ENCODE assay signal across 8 cellular contexts in genomic region chr12:132954471-132955048, GRCh38. TPM values are rescaled to one million over a fixed set of nuclear protein-coding genes. Genes with fewer than 3 reads are reported as not detected.
DNase-seq lines count a peak whose midpoint lies in the region; ATAC-seq and TF ChIP-seq lines count a peak whose summit lies in the region.

No MANE protein-coding gene starts in this region.

- peaks cover 19% of the 10 kb centered on the region for H3K36me3 ChIP-seq in adipocyte (ENCODE audit: control insufficient read depth, insufficient read depth, low read length, severe bottlenecking)
- H3K36me3 ChIP-seq in upper lobe of left lung: peaks cover 0 to 10% (median 3%) of the 10 kb centered on the region in 4 donors

- no peak for TF ChIP-seq POLR2A in upper lobe of left lung (IDR thresholded peaks at IDR 0.05)

- H3K36me3 Mint-ChIP-seq in activated naive CD4-positive, alpha-beta T cell treated with anti-CD3 and anti-CD28 coated beads for 36 hours (ENCODE audit: low read depth): peaks cover 21% of the 10 kb centered on the region
- H3K36me3 Mint-ChIP-seq in memory B cell: peaks cover 15% of the 10 kb centered on the region

- ATAC-seq in memory B cell (ENCODE audit: low read depth): no peak
- no peak for ATAC-seq in upper lobe of left lung (ENCODE audit: low FRiP score in 2 of 2)
- no peak for ATAC-seq in HG02678 (IDR thresholded peaks at IDR 0.05; ENCODE audit: unreplicated experiment)
- ATAC-seq in GM21447 (IDR thresholded peaks at IDR 0.05; ENCODE audit: unreplicated experiment): no peak

- TF ChIP-seq CTCF in upper lobe of left lung (IDR thresholded peaks at IDR 0.05): no peak

- peak; percentile 10 for DNase-seq in activated naive CD4-positive, alpha-beta T cell treated with anti-CD3 and anti-CD28 coated beads for 36 hours
- DNase-seq in activated naive CD4-positive, alpha-beta T cell treated with Interleukin-2 at 50 U/mL for 16 hours: no peak
- DNase-seq in adipocyte (ENCODE audit: low read depth): no peak
- DNase-seq in memory B cell (ENCODE audit: low spot score in 2 of 2): no peak
- DNase-seq in upper lobe of left lung: no peak
- DNase-seq in anterior cingulate cortex (lab: John Stamatoyannopoulos, UW): no peak

- peak overlapping the region; percentile 95 for H3K9ac ChIP-seq in adipocyte (ENCODE audit: low read length)

- peaks cover 20% of the 10 kb centered on the region for H3K4me1 Mint-ChIP-seq in activated naive CD4-positive, alpha-beta T cell treated with anti-CD3 and anti-CD28 coated beads for 36 hours (ENCODE audit: low read depth)
- peaks cover 21% of the 10 kb centered on the region for H3K4me1 Mint-ChIP-seq in memory B cell

- H3K9me3 ChIP-seq in adipocyte (ENCODE audit: control insufficient read depth, low read length): peaks cover 43% of the 10 kb centered on the region
- H3K9me3 ChIP-seq in upper lobe of left lung: peaks cover 15 to 37% (median 34%) of the 10 kb centered on the region in 4 donors

- TF ChIP-seq EP300 in upper lobe of left lung (IDR thresholded peaks at IDR 0.05): no peak

- peaks cover 10% of the 10 kb centered on the region for H3K9me3 Mint-ChIP-seq in activated naive CD4-positive, alpha-beta T cell treated with anti-CD3 and anti-CD28 coated beads for 36 hours
- H3K9me3 Mint-ChIP-seq in memory B cell: peaks cover 4% of the 10 kb centered on the region

- H3K27ac Mint-ChIP-seq in activated naive CD4-positive, alpha-beta T cell treated with anti-CD3 and anti-CD28 coated beads for 36 hours: peak overlapping the region; percentile 1
- H3K27ac Mint-ChIP-seq in memory B cell: peak overlapping the region; percentile 91

- CTCF ChIA-PET in activated naive CD4-positive, alpha-beta T cell treated with anti-CD3 and anti-CD28 coated beads for 36 hours (lab: Charles Lee): no interaction called here

- H3K4me1 ChIP-seq in adipocyte (ENCODE audit: control insufficient read depth, insufficient read depth, low read length) (peaks cover 8% of the 10 kb centered on the region), upper lobe of left lung (peaks cover 13 to 28% (median 17%) of the 10 kb centered on the region in 4 donors)

- H3K27me3 Mint-ChIP-seq in activated naive CD4-positive, alpha-beta T cell treated with anti-CD3 and anti-CD28 coated beads for 36 hours (ENCODE audit: low read depth): no peaks in the 10 kb centered on the region
- no peaks in the 10 kb centered on the region for H3K27me3 Mint-ChIP-seq in memory B cell

- peak overlapping the region; percentile 89 for H3K4me3 Mint-ChIP-seq in activated naive CD4-positive, alpha-beta T cell treated with anti-CD3 and anti-CD28 coated beads for 36 hours
- H3K4me3 Mint-ChIP-seq in memory B cell: peak overlapping the region; percentile 92

- 93 to 97% methylated on average over 14 of the region's 14 CpGs for WGBS in upper lobe of left lung, 2 donors

- intact Hi-C loops in activated naive CD4-positive, alpha-beta T cell treated with anti-CD3 and anti-CD28 coated beads for 36 hours (cut with micrococcal nuclease): loop anchor here (5.0 kb wide), 1 partner anchor 192 kb away; the partner anchor contains the start of gene ANKLE2

- peak overlapping the region in 3 of 4 donors; percentile 90 to 93 (median 91) for H3K27ac ChIP-seq in upper lobe of left lung

- H3K4me3 ChIP-seq in adipocyte (ENCODE audit: low read length) (peak overlapping the region; percentile 94), upper lobe of left lung (peak overlapping the region in 3 of 4 donors; percentile 59 to 97 (median 88))

- H3K27me3 ChIP-seq in adipocyte (replicated peaks; ENCODE audit: control insufficient read depth, insufficient read depth, low read length): no peaks in the 10 kb centered on the region
- H3K27me3 ChIP-seq in upper lobe of left lung: no peaks in the 10 kb centered on the region

RNA-seq across cellular contexts. Expression of gene ZNF605, which starts 1.5 kb away (rescaled TPM):
- 1 to 10 TPM; 4.3 to 5.3 TPM for total RNA-seq in activated naive CD4-positive, alpha-beta T cell treated with anti-CD3 and anti-CD28 coated beads for 36 hours
- 10 to 100 TPM in 2 of 6 donors, 1 to 10 TPM in 4; 6.5 to 24.1 (median 9.4) TPM for total RNA-seq in upper lobe of left lung

RNA-seq across cellular contexts. Expression of gene ZNF26, which starts 31.6 kb away (rescaled TPM):
- 10 to 100 TPM in 1 of 2 experiments, 1 to 10 TPM in 1; 8.4 to 12.2 TPM for total RNA-seq in activated naive CD4-positive, alpha-beta T cell treated with anti-CD3 and anti-CD28 coated beads for 36 hours
- 10 to 100 TPM in 5 of 6 donors, 1 to 10 TPM in 1; 8.9 to 17.6 (median 13.6) TPM for total RNA-seq in upper lobe of left lung
